Comparison of ENCODE assay signal across 14 cellular contexts in genomic region chr7:24894670-24895221, GRCh38.
DNase-seq lines count a peak whose midpoint lies in the region; ATAC-seq and TF ChIP-seq lines count a peak whose summit lies in the region.
"Had no signal": no experiment of that assay in that cellular context is flagged by ENCODE, and none has a peak within 500 bp of the region (broad histone marks: within the 10 kb centered on the region; RNA-seq: fewer than 3 reads in every experiment).

No MANE protein-coding gene starts in this region.

- H3K4me3 ChIP-seq in AG09309 (ENCODE audit: control insufficient read depth, low read depth, low read length) (no peak overlapping the region), HEK293 (ENCODE audit: low read depth, low read length) (no peak overlapping the region), iPS DF 6.9 (ENCODE audit: low read length) (no peak overlapping the region), transverse colon (no peak overlapping the region)
- H3K4me3 ChIP-seq: Peyer's patch, skin epidermis had no signal

- WGBS in iPS DF 6.9 (ENCODE audit: insufficient coverage, insufficient read length) = no CpG with 5 or more reads among the region's 5 CpGs
- 49 to 65% methylated on average over 3 to 5 of the region's 5 CpGs for WGBS in transverse colon (ENCODE audit: low coverage in 1 of 2), 2 donors

- no peak overlapping the region for H3K27ac Mint-ChIP-seq in nephron progenitor cell
- H3K27ac Mint-ChIP-seq: activated CD4-positive, alpha-beta memory T cell treated with anti-CD3 and anti-CD28 coated beads, Interleukin-2, amount 10 ng/mL, durations not matched to agents 7 days and 5 days; stimulated activated naive CD8-positive, alpha-beta T cell treated with anti-CD3 and anti-CD28 coated beads, Interleukin-15, Interleukin-2, amounts not matched to agents 100 ng/mL and 50 ng/mL, for 24 hours had no signal

- H3K9me3 ChIP-seq in HEK293 (ENCODE audit: control insufficient read depth, insufficient read depth, low read depth, low read length) (no peaks in the 10 kb centered on the region), iPS DF 6.9 (ENCODE audit: control insufficient read depth, insufficient read depth, low read length) (no peaks in the 10 kb centered on the region), transverse colon (no peaks in the 10 kb centered on the region)
- H3K9me3 ChIP-seq: Peyer's patch had no signal

- no peak for TF ChIP-seq EP300 in transverse colon (IDR thresholded peaks at IDR 0.05; ENCODE audit: low read depth)

- H3K4me1 ChIP-seq in HEK293 (ENCODE audit: control insufficient read depth, insufficient read depth, low read length) (no peaks in the 10 kb centered on the region), iPS DF 6.9 (ENCODE audit: control insufficient read depth, insufficient read depth, low read length) (0 out of 2 replicates have a peak, but pooled peaks cover 1% of the 10 kb centered on the region), transverse colon (no peaks in the 10 kb centered on the region)
- H3K4me1 ChIP-seq: Peyer's patch had no signal

- H3K27me3 ChIP-seq in iPS DF 6.9 (ENCODE audit: control insufficient read depth, insufficient read depth, low read length) = no peaks in the 10 kb centered on the region; the same call in 1 of the 2 replicates
- no peaks in the 10 kb centered on the region for H3K27me3 ChIP-seq in transverse colon
- H3K27me3 ChIP-seq: Peyer's patch had no signal

- in situ Hi-C loops in transverse colon (cut with MboI; ENCODE audit: low pct_ligation_motif_present in 1 of 4, low pct_unique_long_range_greater_than_20kb in 1 of 4, low sequenced_read_pairs in 3 of 4) = no loop called here

- H3K36me3 Mint-ChIP-seq in nephron progenitor cell (ENCODE audit: low read depth) = no peaks in the 10 kb centered on the region

- CTCF ChIA-PET in HEK293 (lab: Yijun Ruan, JAX) = interaction anchor here (0.6 to 1.6 kb wide), 5 partner anchors 84 to 335 kb away, joined by 3 to 9 read pairs (median 4); no protein-coding TSS in a partner anchor

- no peaks in the 10 kb centered on the region for H3K9me3 Mint-ChIP-seq in nephron progenitor cell
- H3K9me3 Mint-ChIP-seq: activated CD4-positive, alpha-beta memory T cell treated with anti-CD3 and anti-CD28 coated beads, Interleukin-2, amount 10 ng/mL, durations not matched to agents 7 days and 5 days; stimulated activated naive CD8-positive, alpha-beta T cell treated with anti-CD3 and anti-CD28 coated beads, Interleukin-15, Interleukin-2, amounts not matched to agents 100 ng/mL and 50 ng/mL, for 24 hours had no signal

- DNase-seq in AG09309 (ENCODE audit: low read depth) = no peak
- peak; percentile 23 for DNase-seq in astrocyte of the hippocampus (ENCODE audit: low read depth, low spot score)
- DNase-seq in iPS DF 6.9 (ENCODE audit: low read depth, low spot score) = peak; percentile 5
- DNase-seq in transverse colon = no peak
- DNase-seq in nephron progenitor cell = no peak
- no peak for DNase-seq in COLO829 (ENCODE audit: low spot score)
- DNase-seq: activated CD4-positive, alpha-beta memory T cell treated with anti-CD3 and anti-CD28 coated beads, Interleukin-2, amount 10 ng/mL, durations not matched to agents 7 days and 5 days; DMS153; NCI-H1048; Peyer's patch had no signal

- H3K27ac ChIP-seq in HEK293 (ENCODE audit: extremely low read depth, low read depth, low read length) (no peak overlapping the region), iPS DF 6.9 (ENCODE audit: low read length) (no peak overlapping the region), transverse colon (no peak overlapping the region)
- H3K27ac ChIP-seq: Peyer's patch, skin epidermis had no signal

- peaks cover 33% of the 10 kb centered on the region for H3K4me1 Mint-ChIP-seq in nephron progenitor cell

- intact Hi-C loops in transverse colon (cut with DNase I; ENCODE audit: low total_unique reads) = no loop called here

- no peak for TF ChIP-seq POLR2A in transverse colon (IDR thresholded peaks at IDR 0.05)

- H3K27me3 Mint-ChIP-seq in nephron progenitor cell (ENCODE audit: low read depth, poor library complexity) = no peaks in the 10 kb centered on the region
- H3K27me3 Mint-ChIP-seq: activated CD4-positive, alpha-beta memory T cell treated with anti-CD3 and anti-CD28 coated beads, Interleukin-2, amount 10 ng/mL, durations not matched to agents 7 days and 5 days; stimulated activated naive CD8-positive, alpha-beta T cell treated with anti-CD3 and anti-CD28 coated beads, Interleukin-15, Interleukin-2, amounts not matched to agents 100 ng/mL and 50 ng/mL, for 24 hours had no signal

- POLR2A ChIA-PET in HEK293 (lab: Yijun Ruan, JAX) = no interaction called here

- no peak for ATAC-seq in GM21526 (IDR thresholded peaks at IDR 0.05; ENCODE audit: low FRiP score, unreplicated experiment)

- TF ChIP-seq CTCF in AG09309 (IDR thresholded peaks at IDR 0.05; ENCODE audit: control insufficient read depth, insufficient read depth, low read depth, low read length, missing control alignments) = peak; percentile 44
- 0 out of 2 replicates have a peak, but pooled peaks have one; percentile 10 for TF ChIP-seq CTCF in HEK293 (tag by site-specific recombination; IDR thresholded peaks at IDR 0.05)
- TF ChIP-seq CTCF in transverse colon (IDR thresholded peaks at IDR 0.05) = peak in 1 of 5 experiments; percentile 4
- TF ChIP-seq CTCF in nephron progenitor cell (IDR thresholded peaks at IDR 0.05) = no peak

- H3K4me3 Mint-ChIP-seq in nephron progenitor cell = no peak overlapping the region
- H3K4me3 Mint-ChIP-seq: activated CD4-positive, alpha-beta memory T cell treated with anti-CD3 and anti-CD28 coated beads, Interleukin-2, amount 10 ng/mL, durations not matched to agents 7 days and 5 days; stimulated activated naive CD8-positive, alpha-beta T cell treated with anti-CD3 and anti-CD28 coated beads, Interleukin-15, Interleukin-2, amounts not matched to agents 100 ng/mL and 50 ng/mL, for 24 hours had no signal

- H3K36me3 ChIP-seq in HEK293 (ENCODE audit: control insufficient read depth in 2 of 2, insufficient read depth in 1 of 2, low read length in 2 of 2) (no peaks in the 10 kb centered on the region), iPS DF 6.9 (ENCODE audit: control insufficient read depth, insufficient read depth, low read length) (no peaks in the 10 kb centered on the region), transverse colon (no peaks in the 10 kb centered on the region)
- H3K36me3 ChIP-seq: Peyer's patch had no signal

TF ChIP-seq in HEK293, 187 proteins besides CTCF, POLR2A, EP300 and RAD21:
- TF ChIP-seq, protein P1, sequence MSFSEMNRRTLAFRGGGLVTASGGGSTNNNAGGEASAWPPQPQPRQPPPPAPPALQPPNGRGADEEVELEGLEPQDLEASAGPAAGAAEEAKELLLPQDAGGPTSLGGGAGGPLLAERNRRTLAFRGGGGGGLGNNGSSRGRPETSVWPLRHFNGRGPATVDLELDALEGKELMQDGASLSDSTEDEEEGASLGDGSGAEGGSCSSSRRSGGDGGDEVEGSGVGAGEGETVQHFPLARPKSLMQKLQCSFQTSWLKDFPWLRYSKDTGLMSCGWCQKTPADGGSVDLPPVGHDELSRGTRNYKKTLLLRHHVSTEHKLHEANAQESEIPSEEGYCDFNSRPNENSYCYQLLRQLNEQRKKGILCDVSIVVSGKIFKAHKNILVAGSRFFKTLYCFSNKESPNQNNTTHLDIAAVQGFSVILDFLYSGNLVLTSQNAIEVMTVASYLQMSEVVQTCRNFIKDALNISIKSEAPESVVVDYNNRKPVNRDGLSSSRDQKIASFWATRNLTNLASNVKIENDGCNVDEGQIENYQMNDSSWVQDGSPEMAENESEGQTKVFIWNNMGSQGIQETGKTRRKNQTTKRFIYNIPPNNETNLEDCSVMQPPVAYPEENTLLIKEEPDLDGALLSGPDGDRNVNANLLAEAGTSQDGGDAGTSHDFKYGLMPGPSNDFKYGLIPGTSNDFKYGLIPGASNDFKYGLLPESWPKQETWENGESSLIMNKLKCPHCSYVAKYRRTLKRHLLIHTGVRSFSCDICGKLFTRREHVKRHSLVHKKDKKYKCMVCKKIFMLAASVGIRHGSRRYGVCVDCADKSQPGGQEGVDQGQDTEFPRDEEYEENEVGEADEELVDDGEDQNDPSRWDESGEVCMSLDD (tag by site-specific recombination; IDR thresholded peaks at IDR 0.05) = no peak
- TF ChIP-seq ZBTB17 (tag by site-specific recombination; IDR thresholded peaks at IDR 0.05) (no peak), SALL2 (tag by site-specific recombination; IDR thresholded peaks at IDR 0.05; ENCODE audit: borderline replicate concordance) (no peak), ZNF664 (tag by site-specific recombination; IDR thresholded peaks at IDR 0.05) (no peak), TCF7L2 (IDR thresholded peaks at IDR 0.05; ENCODE audit: borderline replicate concordance, low read depth, low read length) (no peak), ZBTB1 (tag by site-specific recombination; IDR thresholded peaks at IDR 0.05) (no peak), EGR2 (tag by site-specific recombination; IDR thresholded peaks at IDR 0.05; ENCODE audit: low read depth) (no peak), ZNF629 (tag by site-specific recombination; IDR thresholded peaks at IDR 0.05) (no peak), ZNF341 (tag by site-specific recombination; IDR thresholded peaks at IDR 0.05; ENCODE audit: low read depth) (no peak)
- TF ChIP-seq, protein P2, sequence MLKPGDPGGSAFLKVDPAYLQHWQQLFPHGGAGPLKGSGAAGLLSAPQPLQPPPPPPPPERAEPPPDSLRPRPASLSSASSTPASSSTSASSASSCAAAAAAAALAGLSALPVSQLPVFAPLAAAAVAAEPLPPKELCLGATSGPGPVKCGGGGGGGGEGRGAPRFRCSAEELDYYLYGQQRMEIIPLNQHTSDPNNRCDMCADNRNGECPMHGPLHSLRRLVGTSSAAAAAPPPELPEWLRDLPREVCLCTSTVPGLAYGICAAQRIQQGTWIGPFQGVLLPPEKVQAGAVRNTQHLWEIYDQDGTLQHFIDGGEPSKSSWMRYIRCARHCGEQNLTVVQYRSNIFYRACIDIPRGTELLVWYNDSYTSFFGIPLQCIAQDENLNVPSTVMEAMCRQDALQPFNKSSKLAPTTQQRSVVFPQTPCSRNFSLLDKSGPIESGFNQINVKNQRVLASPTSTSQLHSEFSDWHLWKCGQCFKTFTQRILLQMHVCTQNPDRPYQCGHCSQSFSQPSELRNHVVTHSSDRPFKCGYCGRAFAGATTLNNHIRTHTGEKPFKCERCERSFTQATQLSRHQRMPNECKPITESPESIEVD (tag by site-specific recombination; IDR thresholded peaks at IDR 0.05) = no peak

Comparison
In these comparisons a context has a peak if more than half of its experiments do, and no peak if none do; other contexts are left out.
1. DNase-seq: peak in astrocyte of the hippocampus (single experiment) and iPS DF 6.9 (single experiment); none in AG09309 (single experiment), transverse colon (single experiment), nephron progenitor cell (single experiment) and COLO829 (single experiment).